In genomic region chr1:188224263-188224662, GRCh38 we compare ENCODE assay signal across 22 cellular contexts.
A peak's percentile ranks its signal among the peaks of the same experiment; 100 is the strongest.
DNase-seq lines count a peak whose midpoint lies in the region; ATAC-seq, FAIRE-seq and TF ChIP-seq lines count a peak whose summit lies in the region.
"Had no signal": no experiment of that assay in that cellular context is flagged by ENCODE, and none has a peak within 500 bp of the region (broad histone marks: within the 10 kb centered on the region; RNA-seq: fewer than 3 reads in every experiment).

No MANE protein-coding gene starts in this region.

- FAIRE-seq in TTC549 (lab: Jason Lieb, UNC): peak; percentile 46
- FAIRE-seq in bronchial epithelial cell (lab: Jason Lieb, UNC): no peak
- FAIRE-seq: A204.1, G401.6, GM12892, GM19239 had no signal

- no TSS peak for BruUV-seq in IMR-90 (replicated peaks; lab: Mats Ljungman, UMichigan)

- no peak for TF ChIP-seq CTCF in IMR-90 (conservative IDR thresholded peaks at IDR 0.05; ENCODE audit: low read depth, low read length)
- TF ChIP-seq CTCF in bronchial epithelial cell (IDR thresholded peaks at IDR 0.05; ENCODE audit: insufficient read depth, low read length, severe bottlenecking): no peak
- no peak for TF ChIP-seq CTCF in fibroblast of pulmonary artery (IDR thresholded peaks at IDR 0.05; ENCODE audit: low read length, missing control alignments)

- no peaks in the 10 kb centered on the region for H3K4me1 ChIP-seq in IMR-90 (ENCODE audit: control insufficient read depth, insufficient read depth, low read length)
- H3K4me1 ChIP-seq in GM23248 (ENCODE audit: insufficient read depth): no peaks in the 10 kb centered on the region
- H3K4me1 ChIP-seq: BLaER1, Caco-2 had no signal

- DNase-seq in IMR-90: no peak
- peak; percentile 1 for DNase-seq in bronchial epithelial cell (ENCODE audit: low read depth)
- DNase-seq in fibroblast of pulmonary artery (ENCODE audit: low read depth): peak; percentile 15
- no peak for DNase-seq in GM23248
- no peak for DNase-seq in 8988T
- DNase-seq in NOMO-1 treated with dmso at 0.1 percent for 144 hours (lab: John Stamatoyannopoulos, UW; ENCODE audit: unreplicated experiment): no peak
- DNase-seq: Caco-2; CD4-positive, CD25-positive, alpha-beta regulatory T cell; CD8-positive, alpha-beta T cell; DMS153; DND-41; H9 had no signal

- no peak overlapping the region for H2AK5ac ChIP-seq in IMR-90 (ENCODE audit: low read depth, low read length)

- H3F3A ChIP-seq in GM23248 (ENCODE audit: insufficient read depth): no peaks in the 10 kb centered on the region

- no peak overlapping the region for H4K8ac ChIP-seq in IMR-90 (ENCODE audit: low read depth in 2 of 2, low read length in 2 of 2)

- no peak overlapping the region for H4K91ac ChIP-seq in IMR-90 (ENCODE audit: insufficient read depth, low read depth, low read length)

- H3K23ac ChIP-seq in IMR-90 (ENCODE audit: low read depth, low read length): no peak overlapping the region

- H4K20me1 ChIP-seq in IMR-90 (ENCODE audit: insufficient read depth, low read length): no peaks in the 10 kb centered on the region
- no peaks in the 10 kb centered on the region for H4K20me1 ChIP-seq in GM23248 (ENCODE audit: insufficient read depth)
- H4K20me1 ChIP-seq: BLaER1 had no signal

- no peak overlapping the region for H3K9ac ChIP-seq in IMR-90 (ENCODE audit: low read depth, low read length)
- H3K9ac ChIP-seq in GM23248: no peak overlapping the region
- H3K9ac ChIP-seq: BLaER1 had no signal

- H3K18ac ChIP-seq in IMR-90 (ENCODE audit: low read depth, low read length): no peak overlapping the region

- H2AK9ac ChIP-seq in IMR-90 (replicated peaks; ENCODE audit: low read depth, low read length, poor library complexity): no peak overlapping the region

- no peak overlapping the region for H4K5ac ChIP-seq in IMR-90 (ENCODE audit: low read depth, low read length)

- H3K4me3 ChIP-seq in IMR-90 (ENCODE audit: insufficient read depth, low read depth, low read length) (no peak overlapping the region), bronchial epithelial cell (ENCODE audit: low read depth, low read length) (no peak overlapping the region), fibroblast of pulmonary artery (replicated peaks; ENCODE audit: low read depth, low read length) (no peak overlapping the region), GM23248 (no peak overlapping the region)
- H3K4me3 ChIP-seq: BLaER1, GM23338 had no signal

- no peaks in the 10 kb centered on the region for H3K27me3 ChIP-seq in IMR-90 (ENCODE audit: control insufficient read depth, insufficient read depth, low read length)
- H3K27me3 ChIP-seq in bronchial epithelial cell (ENCODE audit: control insufficient read depth, insufficient read depth, low read length): no peaks in the 10 kb centered on the region
- no peaks in the 10 kb centered on the region for H3K27me3 ChIP-seq in GM23248 (replicated peaks; ENCODE audit: insufficient read depth)
- H3K27me3 ChIP-seq: BLaER1 had no signal

- no peak overlapping the region for H2BK20ac ChIP-seq in IMR-90 (ENCODE audit: low read depth, low read length)

- no peak overlapping the region for H3K27ac ChIP-seq in IMR-90 (ENCODE audit: insufficient read depth, low read length)
- H3K27ac ChIP-seq in GM23248: no peak overlapping the region
- H3K27ac ChIP-seq: BLaER1, C4-2B had no signal

- H3K9me2 ChIP-seq in GM23248 (ENCODE audit: insufficient read depth): no peaks in the 10 kb centered on the region

- CTCF ChIA-PET in IMR-90 (lab: Yijun Ruan, JAX): interaction anchor here (0.7 kb wide), 1 partner anchor 878 kb away, joined by 5 read pairs; no protein-coding TSS in a partner anchor

- intact Hi-C loops in IMR-90 (cut with micrococcal nuclease): no loop called here

- H3K79me2 ChIP-seq in GM23248 (ENCODE audit: insufficient read depth): no peaks in the 10 kb centered on the region

- ATAC-seq in IMR-90 (ENCODE audit: low read depth): no peak
- no peak for ATAC-seq in GM18858 (IDR thresholded peaks at IDR 0.05; ENCODE audit: unreplicated experiment)
- ATAC-seq: CD8-positive, alpha-beta T cell; GM23338; HCT116 had no signal

- no peak overlapping the region for H2BK15ac ChIP-seq in IMR-90 (ENCODE audit: low read depth, low read length)

- dilution Hi-C loops in IMR-90 (cut with HindIII; ENCODE audit: low sequenced_read_pairs, unreplicated experiment): no loop called here

- TF ChIP-seq POLR2A in IMR-90 (IDR thresholded peaks at IDR 0.05; ENCODE audit: low read depth, low read length): no peak

- in situ Hi-C loops in IMR-90 (cut with MboI; ENCODE audit: low sequenced_read_pairs): no loop called here
- in situ Hi-C loops in GM23248 (cut with MboI): no loop called here

- no peak overlapping the region for H2AFZ ChIP-seq in IMR-90 (replicated peaks; ENCODE audit: low read length, poor library complexity)
- no peak overlapping the region for H2AFZ ChIP-seq in GM23248
- H2AFZ ChIP-seq: GM23338 had no signal

- H3K9me1 ChIP-seq in IMR-90 (ENCODE audit: insufficient read depth, low read length): no peaks in the 10 kb centered on the region

- no peak overlapping the region for H3K56ac ChIP-seq in IMR-90 (ENCODE audit: extremely low read depth, insufficient read depth, low read length)

- H2BK120ac ChIP-seq in IMR-90 (ENCODE audit: low read depth, low read length): no peak overlapping the region

- no peak overlapping the region for H3K14ac ChIP-seq in IMR-90 (replicated peaks; ENCODE audit: low read depth, low read length)

- POLR2A ChIA-PET in IMR-90 (lab: Charles Lee; ENCODE audit: unreplicated experiment): no interaction called here

- TF ChIP-seq RAD21 in IMR-90 (IDR thresholded peaks at IDR 0.05; ENCODE audit: low read length): no peak

- no peak overlapping the region for H2BK5ac ChIP-seq in IMR-90 (ENCODE audit: low read depth, low read length, poor library complexity, severe bottlenecking)

- no peak overlapping the region for H3K4ac ChIP-seq in IMR-90 (ENCODE audit: low read depth, low read length)

- no peak overlapping the region for H3K4me2 ChIP-seq in IMR-90 (ENCODE audit: low read depth, low read length)
- H3K4me2 ChIP-seq in GM23248 (ENCODE audit: unreplicated experiment): no peak overlapping the region
- H3K4me2 ChIP-seq: BLaER1, GM23338 had no signal

- no peaks in the 10 kb centered on the region for H3K36me3 ChIP-seq in IMR-90 (ENCODE audit: control insufficient read depth, insufficient read depth, low read length)
- no peaks in the 10 kb centered on the region for H3K36me3 ChIP-seq in bronchial epithelial cell (ENCODE audit: control insufficient read depth, insufficient read depth, low read length)
- H3K36me3 ChIP-seq in GM23248 (ENCODE audit: low read depth): no peaks in the 10 kb centered on the region
- H3K36me3 ChIP-seq: BLaER1 had no signal

- no peaks in the 10 kb centered on the region for H3K9me3 ChIP-seq in IMR-90 (ENCODE audit: control insufficient read depth, insufficient read depth, low read length)
- H3K9me3 ChIP-seq in GM23248 (ENCODE audit: low read depth): no peaks in the 10 kb centered on the region
- H3K9me3 ChIP-seq: BLaER1, Caco-2 had no signal

- no peaks in the 10 kb centered on the region for H3K79me1 ChIP-seq in IMR-90 (ENCODE audit: low read depth in 1 of 2, low read length in 2 of 2)

TF ChIP-seq in IMR-90, 13 proteins besides CTCF, POLR2A, EP300 and RAD21:
- TF ChIP-seq CEBPB (IDR thresholded peaks at IDR 0.05; ENCODE audit: low read depth, low read length) (0 out of 2 replicates have a peak, but pooled peaks have one; percentile 36), MAFK (IDR thresholded peaks at IDR 0.05; ENCODE audit: low read depth, low read length) (no peak)

Comparison
In these comparisons a context has a peak if more than half of its experiments do, and no peak if none do; other contexts are left out.
1. DNase-seq: peak in bronchial epithelial cell (single experiment) and fibroblast of pulmonary artery (single experiment); none in IMR-90 (single experiment), GM23248 (single experiment), 8988T (single experiment) and NOMO-1 treated with dmso at 0.1 percent for 144 hours (single experiment).